ENCODE assay signal across 1 cellular context in genomic region chr12:95637010-95637409, GRCh38.
TF ChIP-seq lines count a peak whose summit lies in the region.

No MANE protein-coding gene starts in this region.

TF ChIP-seq in K562, 482 proteins besides CTCF, POLR2A, EP300 and RAD21 (continued from another document):
- TF ChIP-seq ARID4B (CRISPR knock-in tag; IDR thresholded peaks at IDR 0.05) = no peak
- peak; percentile 90 for TF ChIP-seq CREM (IDR thresholded peaks at IDR 0.05; ENCODE audit: low read depth)
- no peak for TF ChIP-seq ASH1L (IDR thresholded peaks at IDR 0.05; ENCODE audit: borderline replicate concordance, low read depth, partially characterized antibody)
